Comparison of ENCODE assay signal across 8 cellular contexts in genomic region chr1:219189021-219189824, GRCh38. TPM values are rescaled to one million over a fixed set of nuclear protein-coding genes. Genes with fewer than 3 reads are reported as not detected.
A peak's percentile ranks its signal among the peaks of the same experiment; 100 is the strongest.
DNase-seq lines count a peak whose midpoint lies in the region; ATAC-seq and TF ChIP-seq lines count a peak whose summit lies in the region.

No MANE protein-coding gene starts in this region.

- POLR2A ChIA-PET in AG04450 (lab: Yijun Ruan, JAX), result interaction anchor here (1.2 to 2.5 kb wide), 2 partner anchors 14 to 16 kb away, joined by 3 to 7 read pairs; partner anchors contain the start of gene LYPLAL1

- no peaks in the 10 kb centered on the region for H3K9me3 Mint-ChIP-seq in memory B cell

- peak; percentile 27 for DNase-seq in AG04450 (ENCODE audit: low read depth, low spot score)
- DNase-seq in astrocyte of the cerebellum (ENCODE audit: low read depth), result peak; percentile 78
- no peak for DNase-seq in memory B cell (ENCODE audit: low spot score in 2 of 2)
- no peak for DNase-seq in HAP-1 (ENCODE audit: low spot score in 2 of 2)
- no peak for DNase-seq in activated CD4-positive, alpha-beta T cell treated with anti-CD3 and anti-CD28 coated beads for 4 hours
- no peak for DNase-seq in NCI-H1417 treated with DMSO at 0.1 percent for 48 hours (lab: John Stamatoyannopoulos, UW)

- in situ Hi-C loops in astrocyte of the cerebellum (cut with HindIII; ENCODE audit: low sequenced_read_pairs) (no loop called here), HAP-1 (cut with MboI; ENCODE audit: low sequenced_read_pairs) (no loop called here)

- H3K4me1 Mint-ChIP-seq in memory B cell, result peaks cover 39% of the 10 kb centered on the region

- TF ChIP-seq CTCF in AG04450 (IDR thresholded peaks at IDR 0.05; ENCODE audit: low read depth, low read length), result no peak
- TF ChIP-seq CTCF in astrocyte of the cerebellum (IDR thresholded peaks at IDR 0.05; ENCODE audit: low read depth, low read length, missing control alignments), result no peak

- H3K4me1 ChIP-seq in HAP-1, result peaks cover 18% of the 10 kb centered on the region

- peak; percentile 74 for ATAC-seq in GM19035 (IDR thresholded peaks at IDR 0.05; ENCODE audit: unreplicated experiment)
- peak; percentile 65 for ATAC-seq in HG03108 (IDR thresholded peaks at IDR 0.05; ENCODE audit: unreplicated experiment)
- ATAC-seq in memory B cell (ENCODE audit: low read depth), result peak; percentile 64

- no peaks in the 10 kb centered on the region for H3K27me3 Mint-ChIP-seq in memory B cell

- H3K4me3 ChIP-seq in AG04450 (ENCODE audit: low read depth, low read length) (no peak overlapping the region), astrocyte of the cerebellum (ENCODE audit: low read depth, low read length) (no peak overlapping the region), HAP-1 (no peak overlapping the region)

- H3K27ac ChIP-seq in AG04450 (ENCODE audit: low read depth, low read length), result no peak overlapping the region

- H3K36me3 ChIP-seq in HAP-1 (replicated peaks), result peaks cover 3% of the 10 kb centered on the region; the same call in 1 of the 2 replicates

- CTCF ChIA-PET in AG04450 (lab: Charles Lee), result interaction anchor here (0.6 to 2.3 kb wide), 5 partner anchors 13 to 860 kb away, joined by 3 to 11 read pairs (median 4); no protein-coding TSS in a partner anchor

- peak overlapping the region; percentile 30 for H3K4me3 Mint-ChIP-seq in memory B cell

- H3K27me3 ChIP-seq in AG04450 (ENCODE audit: control insufficient read depth, insufficient read depth, low read length), result no peaks in the 10 kb centered on the region
- no peaks in the 10 kb centered on the region for H3K27me3 ChIP-seq in HAP-1 (ENCODE audit: low read depth)

- H3K9me3 ChIP-seq in AG04450 (ENCODE audit: control insufficient read depth, insufficient read depth, low read length), result no peaks in the 10 kb centered on the region
- H3K9me3 ChIP-seq in HAP-1, result no peaks in the 10 kb centered on the region

- H3K27ac Mint-ChIP-seq in memory B cell, result peak overlapping the region; percentile 75

- H3K36me3 Mint-ChIP-seq in memory B cell, result peaks cover 21% of the 10 kb centered on the region

RNA-seq across cellular contexts. Expression of gene LYPLAL1, which starts 15.5 kb away (rescaled TPM):
- polyA plus RNA-seq in AG04450 (2011; rRNA removed), result 19.3 and 30.1 TPM in 2 replicates
- 14.0 and 29.8 TPM in 2 replicates for polyA minus RNA-seq in AG04450 (2011; rRNA and poly(A)+ RNA removed)

Comparison
In these comparisons a context has a peak if more than half of its experiments do, and no peak if none do; other contexts are left out.
1. DNase-seq: peak in AG04450 (single experiment) and astrocyte of the cerebellum (single experiment); none in memory B cell (0 of 2), HAP-1 (0 of 2), activated CD4-positive, alpha-beta T cell treated with anti-CD3 and anti-CD28 coated beads for 4 hours (0 of 2) and NCI-H1417 treated with DMSO at 0.1 percent for 48 hours (single experiment).
2. Peak in every context shown above with its lines, with median percentiles within 50 percentile points of each other: ATAC-seq.